Comparison of ENCODE assay signal across 8 cellular contexts in the genomic region with DNA sequence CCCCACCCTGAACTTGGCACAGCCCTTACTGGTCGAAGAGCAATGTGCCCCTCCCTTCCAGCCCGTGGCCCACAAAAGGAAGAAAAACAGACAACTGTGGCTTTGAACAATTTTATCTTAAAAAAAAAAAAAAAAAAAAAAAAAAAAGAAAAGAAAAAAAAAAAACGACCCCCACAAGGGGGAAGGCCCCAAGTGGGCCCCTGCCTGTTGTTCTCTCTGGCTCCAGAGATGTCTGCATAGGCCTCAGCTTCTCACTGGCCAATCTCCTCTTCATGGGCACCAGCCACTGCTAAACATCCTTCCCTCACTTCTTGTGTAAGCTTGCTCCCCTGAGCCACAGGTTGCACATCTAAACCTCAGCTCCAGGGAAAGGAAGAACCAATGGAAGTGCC. TPM values are rescaled to one million over a fixed set of nuclear protein-coding genes. Genes with fewer than 3 reads are reported as not detected.
DNase-seq lines count a peak whose midpoint lies in the region; ATAC-seq and TF ChIP-seq lines count a peak whose summit lies in the region.

No MANE protein-coding gene starts in this region.

- H3K4me3 Mint-ChIP-seq in CD4-positive, CD25-positive, alpha-beta regulatory T cell, result peak overlapping the region; percentile 83 to 96 (median 92)
- no peak overlapping the region for H3K4me3 Mint-ChIP-seq in HFFc6

- no peaks in the 10 kb centered on the region for H3K27me3 ChIP-seq in CD4-positive, CD25-positive, alpha-beta regulatory T cell (ENCODE audit: control insufficient read depth, insufficient read depth, low read length)
- H3K27me3 ChIP-seq in Karpas-422 (ENCODE audit: low read length) (no peaks in the 10 kb centered on the region), dorsolateral prefrontal cortex (no peaks in the 10 kb centered on the region), neural cell (ENCODE audit: insufficient read depth, low read depth, low read length) (no peaks in the 10 kb centered on the region)

- H3K27ac ChIP-seq in CD4-positive, CD25-positive, alpha-beta regulatory T cell (ENCODE audit: insufficient read depth, low read length, poor library complexity, severe bottlenecking), result peak overlapping the region; percentile 90
- H3K27ac ChIP-seq in Karpas-422 (ENCODE audit: low read length) (no peak overlapping the region), dorsolateral prefrontal cortex (peak overlapping the region in 7 of 59 donors; percentile 27 to 77 (median 46)), neural cell (ENCODE audit: low read length) (peak overlapping the region; percentile 31)

- H3K9me2 ChIP-seq in Karpas-422 (replicated peaks; ENCODE audit: insufficient read depth, low read length), result no peaks in the 10 kb centered on the region
- no peaks in the 10 kb centered on the region for H3K9me2 ChIP-seq in neural cell (ENCODE audit: insufficient read depth, low read length)

- no peak for TF ChIP-seq EP300 in neural cell (conservative IDR thresholded peaks at IDR 0.05; ENCODE audit: poor library complexity, severe bottlenecking)

- H3K36me3 ChIP-seq in CD4-positive, CD25-positive, alpha-beta regulatory T cell (ENCODE audit: control insufficient read depth, insufficient read depth, low read length), result peaks cover 38% of the 10 kb centered on the region
- peaks cover 40% of the 10 kb centered on the region for H3K36me3 ChIP-seq in Karpas-422 (ENCODE audit: insufficient read depth, low read length)
- H3K36me3 ChIP-seq in neural cell (ENCODE audit: insufficient read depth, low read length), result peaks cover 19% of the 10 kb centered on the region

- H3K27me3 Mint-ChIP-seq in CD4-positive, CD25-positive, alpha-beta regulatory T cell, result no peaks in the 10 kb centered on the region
- H3K27me3 Mint-ChIP-seq in HFFc6 (ENCODE audit: insufficient read depth), result no peaks in the 10 kb centered on the region; the same call in 1 of the 2 replicates

- H4K20me1 ChIP-seq in Karpas-422 (ENCODE audit: insufficient read depth, low read depth, low read length) (no peaks in the 10 kb centered on the region), neural cell (ENCODE audit: insufficient read depth) (no peaks in the 10 kb centered on the region)

- no peaks in the 10 kb centered on the region for H3K9me3 Mint-ChIP-seq in CD4-positive, CD25-positive, alpha-beta regulatory T cell
- no peaks in the 10 kb centered on the region for H3K9me3 Mint-ChIP-seq in HFFc6

- peaks cover 5% of the 10 kb centered on the region for H3F3A ChIP-seq in neural cell (ENCODE audit: insufficient read depth, low read length, poor library complexity, severe bottlenecking)

- no peaks in the 10 kb centered on the region for H3K9me3 ChIP-seq in CD4-positive, CD25-positive, alpha-beta regulatory T cell (ENCODE audit: control insufficient read depth in 2 of 2, low read length in 2 of 2)
- H3K9me3 ChIP-seq in Karpas-422 (ENCODE audit: low read length) (no peaks in the 10 kb centered on the region), neural cell (ENCODE audit: low read length) (no peaks in the 10 kb centered on the region)

- H3K79me2 ChIP-seq in Karpas-422 (ENCODE audit: low read length), result peaks cover 14% of the 10 kb centered on the region
- peaks cover 11% of the 10 kb centered on the region for H3K79me2 ChIP-seq in neural cell (replicated peaks; ENCODE audit: insufficient read depth, low read length)

- peaks cover 38% of the 10 kb centered on the region for H3K4me1 ChIP-seq in CD4-positive, CD25-positive, alpha-beta regulatory T cell (ENCODE audit: control insufficient read depth, insufficient read depth, low read length, poor library complexity, severe bottlenecking)
- H3K4me1 ChIP-seq in Karpas-422 (ENCODE audit: low read length), result peaks cover 22% of the 10 kb centered on the region

- peaks cover 27% of the 10 kb centered on the region for H3K36me3 Mint-ChIP-seq in CD4-positive, CD25-positive, alpha-beta regulatory T cell
- H3K36me3 Mint-ChIP-seq in HFFc6 (ENCODE audit: low read depth), result peaks cover 9% of the 10 kb centered on the region

- H3K4me2 ChIP-seq in Karpas-422 (ENCODE audit: low read depth, low read length, poor library complexity, severe bottlenecking), result peak overlapping the region; percentile 23
- no peak overlapping the region for H3K4me2 ChIP-seq in neural cell (ENCODE audit: low read length)

- intact Hi-C loops in dorsolateral prefrontal cortex (cut with DNase I), result no loop called here

- ATAC-seq in CD4-positive, CD25-positive, alpha-beta regulatory T cell (ENCODE audit: low read depth in 2 of 2), result no peak

- no peak for TF ChIP-seq RAD21 in neural cell (conservative IDR thresholded peaks at IDR 0.05)

- H2AFZ ChIP-seq in Karpas-422 (ENCODE audit: low read length), result no peak overlapping the region
- no peak overlapping the region for H2AFZ ChIP-seq in neural cell (ENCODE audit: low read depth, low read length)

- no peak for DNase-seq in CD4-positive, CD25-positive, alpha-beta regulatory T cell
- DNase-seq in Karpas-422 (no peak), dorsolateral prefrontal cortex (no peak), HFFc6 (no peak), NCI-H2227 treated with DMSO at 0.1 percent for 48 hours (lab: John Stamatoyannopoulos, UW) (no peak), NCI-H146 (lab: John Stamatoyannopoulos, UW) (no peak), activated gamma-delta T cell (lab: John Stamatoyannopoulos, UW) (no peak)

- H3K4me3 ChIP-seq in CD4-positive, CD25-positive, alpha-beta regulatory T cell (ENCODE audit: low read depth, low read length), result peak overlapping the region; percentile 44
- peak overlapping the region; percentile 49; the same call in 1 of the 2 replicates for H3K4me3 ChIP-seq in Karpas-422 (ENCODE audit: low read length)
- peak overlapping the region in 54 of 59 donors; percentile 3 to 71 (median 55) for H3K4me3 ChIP-seq in dorsolateral prefrontal cortex
- peak overlapping the region; percentile 69 for H3K4me3 ChIP-seq in neural cell (ENCODE audit: low read length)

- H3K9ac ChIP-seq in Karpas-422 (ENCODE audit: low read length), result peak overlapping the region; percentile 39; the same call in 1 of the 2 replicates
- peak overlapping the region; percentile 58 for H3K9ac ChIP-seq in neural cell (ENCODE audit: low read length)

- peak overlapping the region; percentile 95 to 99 (median 95) for H3K27ac Mint-ChIP-seq in CD4-positive, CD25-positive, alpha-beta regulatory T cell
- no peak overlapping the region for H3K27ac Mint-ChIP-seq in HFFc6

- TF ChIP-seq CTCF in dorsolateral prefrontal cortex (IDR thresholded peaks at IDR 0.05 in 54 of 56, conservative IDR thresholded peaks at IDR 0.05 in 2 of 56; ENCODE audit: low read depth in 1 of 56, partially characterized antibody in 56 of 56) (no peak), neural cell (IDR thresholded peaks at IDR 0.05; ENCODE audit: poor library complexity, severe bottlenecking) (no peak), HFFc6 (IDR thresholded peaks at IDR 0.05) (no peak)

- H3K4me1 Mint-ChIP-seq in CD4-positive, CD25-positive, alpha-beta regulatory T cell, result peaks cover 5 to 57% (median 30%) of the 10 kb centered on the region in 4 donors
- H3K4me1 Mint-ChIP-seq in HFFc6 (ENCODE audit: low read depth), result peaks cover 14% of the 10 kb centered on the region

TF ChIP-seq in neural cell, 6 proteins besides CTCF, POLR2A, EP300 and RAD21:
- TF ChIP-seq MXI1 (conservative IDR thresholded peaks at IDR 0.05; ENCODE audit: poor library complexity, severe bottlenecking) (no peak), SMC3 (conservative IDR thresholded peaks at IDR 0.05; ENCODE audit: poor library complexity) (no peak)

RNA-seq across cellular contexts. Expression of a gene that starts 0.4 kb away (rescaled TPM):
- 61.3 TPM for total RNA-seq in CD4-positive, CD25-positive, alpha-beta regulatory T cell
- 100 to 1,000 TPM; 340 to 451 (median 422) TPM for polyA plus RNA-seq in CD4-positive, CD25-positive, alpha-beta regulatory T cell
- total RNA-seq in Karpas-422 (2014; rRNA removed; shearing (Covaris generic); ENCODE audit: low replicate concordance), result 16.0 and 32.3 TPM in 2 replicates
- 10 to 100 TPM in 115 of 120 experiments, 1 to 10 TPM in 5; 5.0 to 39.7 (median 19.9) TPM for total RNA-seq in dorsolateral prefrontal cortex
- 59.6 and 63.5 TPM in 2 replicates for polyA plus RNA-seq in neural cell
- 13.3 and 18.7 TPM in 2 replicates for polyA minus RNA-seq in neural cell
- not detected for total RNA-seq in HFFc6 (2021; fragmentation: NEBNext Ultra II Directional; extraction: Animal tissue kit (Norgen Biotek cat#: 25700))

RNA-seq across cellular contexts. Expression of a gene that starts 6.6 kb away (rescaled TPM):
- total RNA-seq in CD4-positive, CD25-positive, alpha-beta regulatory T cell, result 102 TPM
- polyA plus RNA-seq in CD4-positive, CD25-positive, alpha-beta regulatory T cell, result 1 to 10 TPM; 4.2 to 8.1 (median 6.1) TPM
- 61.2 and 111 TPM in 2 replicates for total RNA-seq in Karpas-422 (2014; rRNA removed; shearing (Covaris generic); ENCODE audit: low replicate concordance)
- total RNA-seq in dorsolateral prefrontal cortex, result 10 to 100 TPM; 46.0 to 87.0 (median 63.2) TPM
- 366 and 457 TPM in 2 replicates for polyA plus RNA-seq in neural cell
- 192 and 210 TPM in 2 replicates for polyA minus RNA-seq in neural cell
- total RNA-seq in HFFc6 (2021; fragmentation: NEBNext Ultra II Directional; extraction: Animal tissue kit (Norgen Biotek cat#: 25700)), result 10 to 100 TPM; 31.2 to 38.0 (median 33.4) TPM

RNA-seq across cellular contexts. Expression of a gene that starts 18.2 kb away (rescaled TPM):
- 18.4 TPM for total RNA-seq in CD4-positive, CD25-positive, alpha-beta regulatory T cell
- 10 to 100 TPM in 1 of 4 donors, 1 to 10 TPM in 3; 6.3 to 11.2 (median 7.9) TPM for polyA plus RNA-seq in CD4-positive, CD25-positive, alpha-beta regulatory T cell
- total RNA-seq in Karpas-422 (2014; rRNA removed; shearing (Covaris generic); ENCODE audit: low replicate concordance), result 0.36 and 6.5 TPM in 2 replicates
- total RNA-seq in dorsolateral prefrontal cortex, result 10 to 100 TPM in 50 of 120 experiments, 1 to 10 TPM in 70; 3.7 to 25.4 (median 8.9) TPM
- 4.3 and 7.3 TPM in 2 replicates for polyA plus RNA-seq in neural cell
- 4.6 and 8.1 TPM in 2 replicates for polyA minus RNA-seq in neural cell
- total RNA-seq in HFFc6 (2021; fragmentation: NEBNext Ultra II Directional; extraction: Animal tissue kit (Norgen Biotek cat#: 25700)), result under 1 TPM in 4 of 6 experiments, not detected in 2; 0.05 to 0.38 (median 0.14) TPM

RNA-seq across cellular contexts. Expression of a gene that starts 30.5 kb away (rescaled TPM):
- 204 TPM for total RNA-seq in CD4-positive, CD25-positive, alpha-beta regulatory T cell
- 100 to 1,000 TPM; 144 to 159 (median 151) TPM for polyA plus RNA-seq in CD4-positive, CD25-positive, alpha-beta regulatory T cell
- 36.5 and 59.6 TPM in 2 replicates for total RNA-seq in Karpas-422 (2014; rRNA removed; shearing (Covaris generic); ENCODE audit: low replicate concordance)
- 10 to 100 TPM in 1 of 120 experiments, 1 to 10 TPM in 116, under 1 TPM in 3; 0.67 to 13.9 (median 3.2) TPM for total RNA-seq in dorsolateral prefrontal cortex
- not detected in 2 replicates for polyA plus RNA-seq in neural cell
- not detected in 2 replicates for polyA minus RNA-seq in neural cell
- not detected for total RNA-seq in HFFc6 (2021; fragmentation: NEBNext Ultra II Directional; extraction: Animal tissue kit (Norgen Biotek cat#: 25700))

RNA-seq across cellular contexts. Expression of a gene that starts 50.2 kb away (rescaled TPM):
- not detected for total RNA-seq in CD4-positive, CD25-positive, alpha-beta regulatory T cell
- under 1 TPM in 1 of 4 donors, not detected in 3; 0.05 TPM for polyA plus RNA-seq in CD4-positive, CD25-positive, alpha-beta regulatory T cell
- not detected in 2 replicates for total RNA-seq in Karpas-422 (2014; rRNA removed; shearing (Covaris generic); ENCODE audit: low replicate concordance)
- total RNA-seq in dorsolateral prefrontal cortex, result 1 to 10 TPM in 1 of 120 experiments, under 1 TPM in 3, not detected in 116; 0.14 to 1.1 (median 0.23) TPM
- polyA plus RNA-seq in neural cell, result not detected in 2 replicates
- not detected in 2 replicates for polyA minus RNA-seq in neural cell
- total RNA-seq in HFFc6 (2021; fragmentation: NEBNext Ultra II Directional; extraction: Animal tissue kit (Norgen Biotek cat#: 25700)), result under 1 TPM in 2 of 6 experiments, not detected in 4; 0.09 to 0.14 TPM

Comparison
In these comparisons a context has a peak if more than half of its experiments do, and no peak if none do; other contexts are left out.
1. RNA of a gene that starts 0.4 kb away (total RNA-seq): 61.3 TPM in CD4-positive, CD25-positive, alpha-beta regulatory T cell (single experiment), 5.0 to 39.7 TPM in dorsolateral prefrontal cortex and 16.0 to 32.3 TPM in Karpas-422; not detected in HFFc6; every median in the first group is over 4 times any median in the second.
2. Peak in every context shown above with its lines, with median percentiles within 50 percentile points of each other: H3K4me3 ChIP-seq.